18 cellular contexts compared by ENCODE assay signal in the genomic region with DNA sequence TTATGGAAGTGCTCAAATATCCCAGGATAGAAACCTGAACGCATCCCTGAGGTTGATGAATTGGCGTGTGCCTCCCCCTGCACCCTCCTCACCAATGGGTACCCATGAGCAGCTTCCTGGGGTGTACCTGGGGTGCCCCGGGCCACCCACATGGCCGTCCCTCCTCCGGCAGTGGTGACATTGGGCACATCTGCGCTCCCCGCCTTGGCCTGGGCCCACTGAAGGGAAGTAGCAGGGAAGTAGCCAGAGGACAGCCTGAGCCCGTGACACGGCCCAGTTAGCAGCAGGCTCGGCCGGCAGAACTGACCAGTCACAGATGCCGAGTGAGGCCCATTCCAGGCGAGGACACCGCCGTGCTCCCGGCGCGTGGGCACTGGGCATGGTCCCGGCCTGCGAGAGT. TPM values are rescaled to one million over a fixed set of nuclear protein-coding genes. Genes with fewer than 3 reads are reported as not detected.
DNase-seq lines count a peak whose midpoint lies in the region; ATAC-seq, FAIRE-seq and TF ChIP-seq lines count a peak whose summit lies in the region.
"Had no signal": no experiment of that assay in that cellular context is flagged by ENCODE, and none has a peak within 500 bp of the region (broad histone marks: within the 10 kb centered on the region; RNA-seq: fewer than 3 reads in every experiment).

No MANE protein-coding gene starts in this region.

- H3K4me1 ChIP-seq in ovary (ENCODE audit: insufficient read depth), result no peaks in the 10 kb centered on the region
- no peaks in the 10 kb centered on the region for H3K4me1 ChIP-seq in suprapubic skin
- H3K4me1 ChIP-seq: BLaER1 treated with 17β-estradiol and CSF1 and Interleukin-3, amounts not matched to agents 10 nM and 100 nM had no signal

- H3K27me3 ChIP-seq in ovary (no peaks in the 10 kb centered on the region), suprapubic skin (no peaks in the 10 kb centered on the region)
- H3K27me3 ChIP-seq: BLaER1 treated with 17β-estradiol and CSF1 and Interleukin-3, amounts not matched to agents 10 nM and 100 nM had no signal

- TF ChIP-seq POLR2A in ovary (IDR thresholded peaks at IDR 0.05), result no peak
- TF ChIP-seq POLR2A in suprapubic skin (IDR thresholded peaks at IDR 0.05), result no peak

- intact Hi-C loops in ovary (cut with DNase I), result no loop called here

- TF ChIP-seq CTCF in chondrocyte (IDR thresholded peaks at IDR 0.05) (no peak), ovary (IDR thresholded peaks at IDR 0.05) (no peak), suprapubic skin (IDR thresholded peaks at IDR 0.05) (no peak)

- H3K9me3 Mint-ChIP-seq in chondrocyte (ENCODE audit: low read depth), result no peaks in the 10 kb centered on the region
- H3K9me3 Mint-ChIP-seq: CD4-positive, CD25-positive, alpha-beta regulatory T cell; HFFc6 had no signal

- no peak overlapping the region for H3K4me3 ChIP-seq in ovary
- no peak overlapping the region for H3K4me3 ChIP-seq in suprapubic skin
- H3K4me3 ChIP-seq: BLaER1 treated with 17β-estradiol and CSF1 and Interleukin-3, amounts not matched to agents 10 nM and 100 nM had no signal

- peak; percentile 17 for DNase-seq in activated effector memory CD4-positive, alpha-beta T cell treated with anti-CD3 and anti-CD28 coated beads, Interleukin-2, amount 50 U/mL, for 16 hours
- no peak for DNase-seq in activated effector memory CD4-positive, alpha-beta T cell treated with Interleukin-2 at 50 U/mL for 16 hours
- DNase-seq in chondrocyte (ENCODE audit: low spot score), result peak; percentile 9
- peak in 4 of 5 donors; percentile 16 to 35 (median 23) for DNase-seq in ovary
- peak; percentile 16 to 24 for DNase-seq in suprapubic skin (ENCODE audit: low spot score in 2 of 2)
- no peak for DNase-seq in urothelium cell line (ENCODE audit: low spot score)
- DNase-seq in activated naive CD4-positive, alpha-beta T cell treated with anti-CD3 and anti-CD28 coated beads, Interleukin-2, amount 50 U/mL, for 16 hours, result no peak
- DNase-seq: 8988T; AML-193; CD4-positive, CD25-positive, alpha-beta regulatory T cell; DMS53; GF-D8; HCEC 1CT; HFFc6 had no signal

- H3K4me1 Mint-ChIP-seq in chondrocyte (ENCODE audit: low read depth), result no peaks in the 10 kb centered on the region
- H3K4me1 Mint-ChIP-seq: CD4-positive, CD25-positive, alpha-beta regulatory T cell had no signal

- no peaks in the 10 kb centered on the region for H3K9me3 ChIP-seq in ovary
- H3K9me3 ChIP-seq in suprapubic skin, result no peaks in the 10 kb centered on the region
- H3K9me3 ChIP-seq: BLaER1 treated with 17β-estradiol and CSF1 and Interleukin-3, amounts not matched to agents 10 nM and 100 nM had no signal

- WGBS in ovary, 3 donors, result 95% methylated on average over 5 of the region's 20 CpGs; no CpG with 5 or more reads in 2 of the 3 donors
- no CpG with 5 or more reads among the region's 20 CpGs for WGBS in suprapubic skin

- H3K36me3 ChIP-seq in ovary (no peaks in the 10 kb centered on the region), suprapubic skin (no peaks in the 10 kb centered on the region)
- H3K36me3 ChIP-seq: BLaER1 treated with 17β-estradiol and CSF1 and Interleukin-3, amounts not matched to agents 10 nM and 100 nM had no signal

- no peak overlapping the region for H3K27ac ChIP-seq in ovary
- H3K27ac ChIP-seq in suprapubic skin, result no peak overlapping the region
- H3K27ac ChIP-seq: BLaER1 treated with 17β-estradiol and CSF1 and Interleukin-3, amounts not matched to agents 10 nM and 100 nM had no signal

- H3K27me3 Mint-ChIP-seq in chondrocyte (ENCODE audit: low read depth), result no peaks in the 10 kb centered on the region
- H3K27me3 Mint-ChIP-seq: CD4-positive, CD25-positive, alpha-beta regulatory T cell had no signal

- H3K27ac Mint-ChIP-seq in chondrocyte (ENCODE audit: unreplicated experiment), result no peak overlapping the region
- H3K27ac Mint-ChIP-seq: CD4-positive, CD25-positive, alpha-beta regulatory T cell; HFFc6 had no signal

- no peak for FAIRE-seq in urothelium cell line (lab: Jason Lieb, UNC)
- FAIRE-seq: HTR-8/SVneo had no signal

- TF ChIP-seq EP300 in ovary (IDR thresholded peaks at IDR 0.05), result no peak
- no peak for TF ChIP-seq EP300 in suprapubic skin (IDR thresholded peaks at IDR 0.05)

- H3K36me3 Mint-ChIP-seq in chondrocyte (ENCODE audit: low read depth), result no peaks in the 10 kb centered on the region
- H3K36me3 Mint-ChIP-seq: CD4-positive, CD25-positive, alpha-beta regulatory T cell had no signal

- no peak for ATAC-seq in HG03159 (IDR thresholded peaks at IDR 0.05; ENCODE audit: unreplicated experiment)

- H3K4me3 Mint-ChIP-seq in chondrocyte (ENCODE audit: unreplicated experiment), result no peak overlapping the region
- H3K4me3 Mint-ChIP-seq: CD4-positive, CD25-positive, alpha-beta regulatory T cell; HFFc6 had no signal

RNA-seq across cellular contexts. Expression of a gene that starts 16.7 kb away (rescaled TPM):
- total RNA-seq in chondrocyte (22.8 to 33.0 TPM (median 29.8 TPM) in 3 replicates), ovary (100 to 1,000 TPM in 2 of 7 donors, 10 to 100 TPM in 5; 33.2 to 145 (median 86.7) TPM), suprapubic skin (100 to 1,000 TPM in 2 of 4 donors, 10 to 100 TPM in 2; 76.9 to 115 (median 103) TPM)
- polyA plus RNA-seq in ovary, result 100 to 1,000 TPM in 1 of 2 donors, 10 to 100 TPM in 1; 21.7 to 106 TPM

RNA-seq across cellular contexts. Expression of a gene that starts 33.8 kb away (rescaled TPM):
- total RNA-seq in chondrocyte, result 2,704 to 5,485 TPM (median 2,760 TPM) in 3 replicates
- total RNA-seq in ovary, result 1,000 to 10,000 TPM in 3 of 7 donors, 100 to 1,000 TPM in 4; 113 to 2,888 (median 765) TPM
- polyA plus RNA-seq in ovary, result 100 to 1,000 TPM; 315 to 601 TPM
- total RNA-seq in suprapubic skin, result 10 to 100 TPM; 20.0 to 62.2 (median 40.4) TPM
- polyA plus RNA-seq: CD4-positive, CD25-positive, alpha-beta regulatory T cell had no signal

RNA-seq across cellular contexts. Expression of a gene that starts 44.4 kb away (rescaled TPM):
- total RNA-seq in chondrocyte, result 0.51 to 1.3 TPM in 2 of 3 replicates, not detected in the other
- total RNA-seq in ovary, result 1 to 10 TPM in 4 of 7 donors, not detected in 3; 1.4 to 5.7 (median 2.0) TPM
- polyA plus RNA-seq in ovary, result 1 to 10 TPM in 1 of 2 donors, under 1 TPM in 1; 0.22 to 9.0 TPM
- 10 to 100 TPM in 1 of 4 donors, 1 to 10 TPM in 3; 1.5 to 12.9 (median 4.8) TPM for total RNA-seq in suprapubic skin
- total RNA-seq: H4, HFFc6 had no signal

Comparison
In these comparisons a context has a peak if more than half of its experiments do, and no peak if none do; other contexts are left out.
1. DNase-seq: peak in activated effector memory CD4-positive, alpha-beta T cell treated with anti-CD3 and anti-CD28 coated beads, Interleukin-2, amount 50 U/mL, for 16 hours (single experiment), chondrocyte (single experiment), ovary (4 of 5) and suprapubic skin (2 of 2); none in activated effector memory CD4-positive, alpha-beta T cell treated with Interleukin-2 at 50 U/mL for 16 hours (single experiment), urothelium cell line (single experiment) and activated naive CD4-positive, alpha-beta T cell treated with anti-CD3 and anti-CD28 coated beads, Interleukin-2, amount 50 U/mL, for 16 hours (single experiment).